Comparison of ENCODE assay signal across 13 cellular contexts in the genomic region with DNA sequence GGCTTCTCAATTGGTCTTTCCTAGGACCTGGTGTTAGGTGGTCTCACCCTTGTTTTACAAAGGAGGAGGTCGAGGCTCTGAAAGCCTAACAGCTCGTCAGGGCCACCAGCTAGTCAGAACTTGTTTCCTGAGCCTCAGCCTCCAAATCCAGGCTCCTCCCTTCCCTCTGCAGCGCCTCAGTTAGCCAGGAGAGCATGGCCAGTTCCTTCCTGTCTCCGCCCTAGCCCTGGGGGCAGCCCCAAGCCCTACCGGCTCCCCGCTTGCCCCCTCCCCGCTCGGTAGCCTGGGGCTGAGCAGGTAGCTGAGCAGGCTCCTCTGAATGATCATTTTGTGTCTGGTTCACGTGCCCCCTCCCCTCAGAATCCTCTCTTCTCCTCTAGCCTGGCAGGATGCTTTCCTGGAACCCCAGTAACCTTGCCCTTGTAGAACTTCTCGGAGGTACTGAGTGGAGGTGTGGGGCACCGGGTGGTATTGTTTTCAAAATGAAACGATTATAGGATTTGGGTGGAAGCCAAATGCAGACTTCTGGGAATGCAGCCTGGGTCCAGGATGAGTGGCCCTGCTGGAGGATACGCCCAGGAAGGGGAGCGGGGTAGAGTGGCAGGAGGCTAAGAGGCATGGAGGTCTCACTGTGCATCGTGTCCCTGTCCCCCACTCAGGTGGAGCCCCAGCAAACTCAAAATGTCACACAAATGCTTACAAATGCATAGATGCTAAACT.
A peak's percentile ranks its signal among the peaks of the same experiment; 100 is the strongest.
DNase-seq lines count a peak whose midpoint lies in the region; ATAC-seq and TF ChIP-seq lines count a peak whose summit lies in the region.
"Had no signal": no experiment of that assay in that cellular context is flagged by ENCODE, and none has a peak within 500 bp of the region (broad histone marks: within the 10 kb centered on the region; RNA-seq: fewer than 3 reads in every experiment).

No MANE protein-coding gene starts in this region.

- peaks cover 61% of the 10 kb centered on the region for H3K79me1 ChIP-seq in trophoblast cell (ENCODE audit: low read length)

- H3K14ac ChIP-seq in trophoblast cell (ENCODE audit: low read length) = peak overlapping the region; percentile 76

- peak overlapping the region in 1 of 4 donors; percentile 77 for H3K4me3 Mint-ChIP-seq in IgD-negative memory B cell
- H3K4me3 Mint-ChIP-seq: naive thymus-derived CD8-positive, alpha-beta T cell had no signal

- peak overlapping the region; percentile 79 for H2BK120ac ChIP-seq in trophoblast cell (ENCODE audit: insufficient read depth, low read length, poor library complexity)

- H3K27ac Mint-ChIP-seq in IgD-negative memory B cell = peak overlapping the region in 2 of 3 donors; percentile 63 to 66
- H3K27ac Mint-ChIP-seq: activated naive CD4-positive, alpha-beta T cell treated with anti-CD3 and anti-CD28 coated beads, Interleukin-2, amount 50 U/mL, for 72 hours; naive thymus-derived CD8-positive, alpha-beta T cell had no signal

- intact Hi-C loops in PC-3 (cut with micrococcal nuclease) = no loop called here

- H3K23ac ChIP-seq in trophoblast cell (ENCODE audit: low read length) = no peak overlapping the region

- H4K8ac ChIP-seq in trophoblast cell (ENCODE audit: low read depth, low read length) = peak overlapping the region; percentile 86

- H3K9me3 ChIP-seq in BLaER1 treated with 17β-estradiol and CSF1 and Interleukin-3, amounts not matched to agents 10 nM and 100 nM (replicated peaks in 1 of 11) = no peaks in the 10 kb centered on the region
- H3K9me3 ChIP-seq in esophagus (ENCODE audit: control insufficient read depth in 2 of 2, insufficient read depth in 1 of 2, low read depth in 1 of 2, low read length in 1 of 2) (no peaks in the 10 kb centered on the region), trophoblast cell (ENCODE audit: insufficient read depth, low read depth, low read length) (no peaks in the 10 kb centered on the region), PC-3 (ENCODE audit: low read length) (no peaks in the 10 kb centered on the region)

- no peak overlapping the region for H4K12ac ChIP-seq in trophoblast cell (ENCODE audit: low read depth, low read length)

- H3K36me3 ChIP-seq in BLaER1 treated with 17β-estradiol and CSF1 and Interleukin-3, amounts not matched to agents 10 nM and 100 nM = peaks cover 1 to 61% (median 23%) of the 10 kb centered on the region in 11 experiments; a peak in 18 of 22 replicates
- peaks cover 6 to 14% of the 10 kb centered on the region in 2 donors for H3K36me3 ChIP-seq in esophagus (ENCODE audit: control insufficient read depth in 2 of 2, insufficient read depth in 2 of 2, low read length in 1 of 2)
- peaks cover 2 to 16% of the 10 kb centered on the region in 2 experiments for H3K36me3 ChIP-seq in trophoblast cell (ENCODE audit: control insufficient read depth in 1 of 2, insufficient read depth in 2 of 2, low read length in 2 of 2)
- H3K36me3 ChIP-seq in PC-3 (ENCODE audit: low read depth, low read length) = peaks cover 2% of the 10 kb centered on the region; the same call in 1 of the 2 replicates

- no peak for TF ChIP-seq CTCF in PC-3 (conservative IDR thresholded peaks at IDR 0.05; ENCODE audit: low read depth, low read length)

- peak overlapping the region; percentile 87 for H2BK5ac ChIP-seq in trophoblast cell (ENCODE audit: low read depth, low read length, poor library complexity)

- BruUV-seq in PC-3 (replicated peaks; lab: Mats Ljungman, UMichigan) = no TSS peak

- peak overlapping the region; percentile 89 for H2BK12ac ChIP-seq in trophoblast cell (ENCODE audit: low read length)

- POLR2A ChIA-PET in PC-3 (lab: Charles Lee; ENCODE audit: unreplicated experiment) = no interaction called here

- peaks cover 15 to 38% (median 29%) of the 10 kb centered on the region in 11 experiments; a peak in 17 of 22 replicates for H4K20me1 ChIP-seq in BLaER1 treated with 17β-estradiol and CSF1 and Interleukin-3, amounts not matched to agents 10 nM and 100 nM
- no peaks in the 10 kb centered on the region; the same call in 1 of the 2 replicates for H4K20me1 ChIP-seq in PC-3 (ENCODE audit: low read length)

- H4K91ac ChIP-seq in trophoblast cell (ENCODE audit: low read depth, low read length) = peak overlapping the region; percentile 89

- peak overlapping the region; percentile 0 for H3K4ac ChIP-seq in trophoblast cell (ENCODE audit: low read depth, low read length)

- peak overlapping the region in 10 of 11 experiments; percentile 3 to 63 (median 31); a peak in 12 of 22 replicates for H3K9ac ChIP-seq in BLaER1 treated with 17β-estradiol and CSF1 and Interleukin-3, amounts not matched to agents 10 nM and 100 nM
- no peak overlapping the region for H3K9ac ChIP-seq in trophoblast cell (ENCODE audit: low read length)
- no peak overlapping the region for H3K9ac ChIP-seq in PC-3 (ENCODE audit: low read length)

- DNase-seq in trophoblast cell = peak; percentile 38 to 47
- DNase-seq in stimulated activated naive CD4-positive, alpha-beta T cell treated with Interleukin-2 at 50 U/mL for 16 hours (lab: John Stamatoyannopoulos, UW) = no peak
- no peak for DNase-seq in PC-3
- no peak for DNase-seq in RKO (ENCODE audit: low spot score)
- DNase-seq in SKM-1 (lab: John Stamatoyannopoulos, UW; ENCODE audit: unreplicated experiment) = no peak
- DNase-seq: activated CD4-positive, alpha-beta T cell treated with anti-CD3 and anti-CD28 coated beads, Interleukin-2, amount 50 U/mL, for 1 hour; naive thymus-derived CD8-positive, alpha-beta T cell; stimulated activated CD4-positive, alpha-beta T cell treated with anti-CD3 and anti-CD28 coated beads, Interleukin-1b, Interleukin-23, amount 100 ng/mL, for 48 hours had no signal

- H3K4me1 Mint-ChIP-seq in IgD-negative memory B cell = peaks cover 0 to 13% (median 8%) of the 10 kb centered on the region in 3 donors

- H3K9me3 Mint-ChIP-seq in IgD-negative memory B cell = no peaks in the 10 kb centered on the region
- H3K9me3 Mint-ChIP-seq: activated naive CD4-positive, alpha-beta T cell treated with anti-CD3 and anti-CD28 coated beads, Interleukin-2, amount 50 U/mL, for 72 hours; naive thymus-derived CD8-positive, alpha-beta T cell had no signal

- CTCF ChIA-PET in PC-3 (lab: Charles Lee) = no interaction called here

- peaks cover 72 to 87% (median 77%) of the 10 kb centered on the region in 10 experiments for H3K4me1 ChIP-seq in BLaER1 treated with 17β-estradiol and CSF1 and Interleukin-3, amounts not matched to agents 10 nM and 100 nM
- H3K4me1 ChIP-seq in esophagus (ENCODE audit: control insufficient read depth in 2 of 2, insufficient read depth in 2 of 2, low read length in 1 of 2) (peaks cover 3 to 40% of the 10 kb centered on the region in 2 donors), trophoblast cell (ENCODE audit: control insufficient read depth in 1 of 2, insufficient read depth in 2 of 2, low read length in 2 of 2) (peaks cover 64 to 78% of the 10 kb centered on the region in 2 experiments), PC-3 (ENCODE audit: insufficient read depth, low read length) (peaks cover 43% of the 10 kb centered on the region)

- H3K9me2 ChIP-seq in PC-3 (replicated peaks; ENCODE audit: low read length) = no peaks in the 10 kb centered on the region

- peaks cover 6% of the 10 kb centered on the region for H3K27me3 Mint-ChIP-seq in IgD-negative memory B cell

- 36 to 51% methylated on average over 15 of the region's 15 CpGs for WGBS in esophagus, 2 donors
- WGBS in trophoblast cell (ENCODE audit: extremely low coverage, insufficient coverage, insufficient read length) = no CpG with 5 or more reads among the region's 15 CpGs

- peak overlapping the region; percentile 36 to 96 (median 66); a peak in 21 of 22 replicates for H3K4me2 ChIP-seq in BLaER1 treated with 17β-estradiol and CSF1 and Interleukin-3, amounts not matched to agents 10 nM and 100 nM
- peak overlapping the region; percentile 15 for H3K4me2 ChIP-seq in trophoblast cell (ENCODE audit: low read length)
- H3K4me2 ChIP-seq in PC-3 (ENCODE audit: low read length) = no peak overlapping the region

- H3K4me3 ChIP-seq in BLaER1 treated with 17β-estradiol and CSF1 and Interleukin-3, amounts not matched to agents 10 nM and 100 nM = no peak overlapping the region; a peak in 2 of 20 replicates
- H3K4me3 ChIP-seq in esophagus (ENCODE audit: low read depth in 1 of 2, low read length in 2 of 2) = no peak overlapping the region
- no peak overlapping the region for H3K4me3 ChIP-seq in trophoblast cell (ENCODE audit: low read depth, low read length)
- H3K4me3 ChIP-seq in PC-3 (ENCODE audit: low read length) = no peak overlapping the region

- H3K27me3 ChIP-seq in BLaER1 treated with 17β-estradiol and CSF1 and Interleukin-3, amounts not matched to agents 10 nM and 100 nM = no peaks in the 10 kb centered on the region
- no peaks in the 10 kb centered on the region for H3K27me3 ChIP-seq in esophagus (ENCODE audit: control insufficient read depth in 1 of 2, insufficient read depth in 2 of 2, low read length in 2 of 2)
- no peaks in the 10 kb centered on the region for H3K27me3 ChIP-seq in trophoblast cell (ENCODE audit: insufficient read depth, low read length)
- H3K27me3 ChIP-seq in PC-3 (ENCODE audit: low read length) = no peaks in the 10 kb centered on the region

- no peak for ATAC-seq in PC-3
- ATAC-seq: activated naive CD4-positive, alpha-beta T cell treated with anti-CD3 and anti-CD28 coated beads, Interleukin-2, amount 50 U/mL, for 72 hours; naive thymus-derived CD8-positive, alpha-beta T cell had no signal

- peak overlapping the region; percentile 25 for H2AK5ac ChIP-seq in trophoblast cell (ENCODE audit: low read length)

- H3K27ac ChIP-seq in BLaER1 treated with 17β-estradiol and CSF1 and Interleukin-3, amounts not matched to agents 10 nM and 100 nM = peak overlapping the region; percentile 17 to 99 (median 66); a peak in 21 of 22 replicates
- H3K27ac ChIP-seq in esophagus (ENCODE audit: low read depth in 2 of 2, low read length in 1 of 2) (peak overlapping the region; percentile 13 to 72), trophoblast cell (ENCODE audit: low read depth, low read length) (peak overlapping the region; percentile 96), PC-3 (ENCODE audit: low read length) (no peak overlapping the region)
- H3K27ac ChIP-seq: C4-2B had no signal

- H2AFZ ChIP-seq in trophoblast cell (ENCODE audit: insufficient read depth, low read length, poor library complexity) (peak overlapping the region; percentile 19), PC-3 (ENCODE audit: low read length) (no peak overlapping the region)

- H3K36me3 Mint-ChIP-seq in IgD-negative memory B cell = no peaks in the 10 kb centered on the region
- H3K36me3 Mint-ChIP-seq: activated naive CD4-positive, alpha-beta T cell treated with anti-CD3 and anti-CD28 coated beads, Interleukin-2, amount 50 U/mL, for 72 hours had no signal

- H3F3A ChIP-seq in PC-3 (ENCODE audit: low read length, unreplicated experiment) = peaks cover 9% of the 10 kb centered on the region

- peak overlapping the region; percentile 78 for H3K18ac ChIP-seq in trophoblast cell (ENCODE audit: low read length)

- H3K79me2 ChIP-seq in trophoblast cell (ENCODE audit: control insufficient read depth, insufficient read depth, low read length, poor library complexity) (peaks cover 7% of the 10 kb centered on the region), PC-3 (ENCODE audit: low read length) (no peaks in the 10 kb centered on the region)

Comparison
In these comparisons a context has a peak if more than half of its experiments do, and no peak if none do; other contexts are left out.
1. H3K9ac ChIP-seq: peak in BLaER1 treated with 17β-estradiol and CSF1 and Interleukin-3, amounts not matched to agents 10 nM and 100 nM (10 of 11); none in trophoblast cell (single experiment) and PC-3 (single experiment).
2. DNase-seq: peak in trophoblast cell (2 of 2); none in stimulated activated naive CD4-positive, alpha-beta T cell treated with Interleukin-2 at 50 U/mL for 16 hours (single experiment), PC-3 (single experiment), RKO (single experiment) and SKM-1 (single experiment).